In the genomic region with DNA sequence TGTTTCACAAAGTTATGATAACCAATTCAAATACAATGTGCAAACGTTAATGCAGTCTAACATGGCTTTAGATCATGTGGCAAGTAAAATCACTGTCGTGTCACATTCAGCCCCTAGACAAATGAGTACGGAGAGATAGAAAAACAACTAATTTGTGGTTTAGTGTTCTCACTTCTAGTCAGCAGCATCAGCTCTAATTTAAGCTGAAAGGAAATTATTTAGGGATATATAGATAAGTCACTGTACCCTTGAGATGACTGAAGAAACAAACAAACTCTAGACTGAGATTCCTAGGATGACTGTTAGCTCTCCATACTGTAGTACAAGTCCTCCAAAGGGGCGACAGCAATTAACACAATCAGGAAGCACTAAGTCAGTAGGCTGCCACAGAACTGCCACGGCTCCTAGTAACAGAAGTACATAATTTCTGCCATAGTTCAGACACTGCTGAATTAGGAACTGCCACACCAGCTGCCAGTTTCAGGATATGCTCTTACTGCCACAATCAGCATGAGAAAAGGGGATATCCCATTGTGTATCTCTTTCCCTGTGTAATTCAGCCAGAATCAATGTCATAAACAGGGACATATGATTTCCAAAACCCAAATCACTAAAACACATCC, we compare ENCODE assay signal across 1 cellular context.
TF ChIP-seq lines count a peak whose summit lies in the region.

No MANE protein-coding gene starts in this region.

TF ChIP-seq in GM23338, 12 proteins besides CTCF, POLR2A, EP300 and RAD21 (continued from another document):
- TF ChIP-seq ZNF114 (CRISPR knock-in tag; IDR thresholded peaks at IDR 0.05), result no peak
- no peak for TF ChIP-seq POLR2AphosphoS5 (IDR thresholded peaks at IDR 0.05; ENCODE audit: low read depth)
- no peak for TF ChIP-seq EZH2 (IDR thresholded peaks at IDR 0.05; ENCODE audit: low read depth, unreplicated experiment)
- TF ChIP-seq EZH2phosphoT487 (IDR thresholded peaks at IDR 0.05; ENCODE audit: unreplicated experiment), result no peak
- TF ChIP-seq, protein P1, sequence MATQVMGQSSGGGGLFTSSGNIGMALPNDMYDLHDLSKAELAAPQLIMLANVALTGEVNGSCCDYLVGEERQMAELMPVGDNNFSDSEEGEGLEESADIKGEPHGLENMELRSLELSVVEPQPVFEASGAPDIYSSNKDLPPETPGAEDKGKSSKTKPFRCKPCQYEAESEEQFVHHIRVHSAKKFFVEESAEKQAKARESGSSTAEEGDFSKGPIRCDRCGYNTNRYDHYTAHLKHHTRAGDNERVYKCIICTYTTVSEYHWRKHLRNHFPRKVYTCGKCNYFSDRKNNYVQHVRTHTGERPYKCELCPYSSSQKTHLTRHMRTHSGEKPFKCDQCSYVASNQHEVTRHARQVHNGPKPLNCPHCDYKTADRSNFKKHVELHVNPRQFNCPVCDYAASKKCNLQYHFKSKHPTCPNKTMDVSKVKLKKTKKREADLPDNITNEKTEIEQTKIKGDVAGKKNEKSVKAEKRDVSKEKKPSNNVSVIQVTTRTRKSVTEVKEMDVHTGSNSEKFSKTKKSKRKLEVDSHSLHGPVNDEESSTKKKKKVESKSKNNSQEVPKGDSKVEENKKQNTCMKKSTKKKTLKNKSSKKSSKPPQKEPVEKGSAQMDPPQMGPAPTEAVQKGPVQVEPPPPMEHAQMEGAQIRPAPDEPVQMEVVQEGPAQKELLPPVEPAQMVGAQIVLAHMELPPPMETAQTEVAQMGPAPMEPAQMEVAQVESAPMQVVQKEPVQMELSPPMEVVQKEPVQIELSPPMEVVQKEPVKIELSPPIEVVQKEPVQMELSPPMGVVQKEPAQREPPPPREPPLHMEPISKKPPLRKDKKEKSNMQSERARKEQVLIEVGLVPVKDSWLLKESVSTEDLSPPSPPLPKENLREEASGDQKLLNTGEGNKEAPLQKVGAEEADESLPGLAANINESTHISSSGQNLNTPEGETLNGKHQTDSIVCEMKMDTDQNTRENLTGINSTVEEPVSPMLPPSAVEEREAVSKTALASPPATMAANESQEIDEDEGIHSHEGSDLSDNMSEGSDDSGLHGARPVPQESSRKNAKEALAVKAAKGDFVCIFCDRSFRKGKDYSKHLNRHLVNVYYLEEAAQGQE (IDR thresholded peaks at IDR 0.05; ENCODE audit: unreplicated experiment), result no peak
- TF ChIP-seq, protein P2, sequence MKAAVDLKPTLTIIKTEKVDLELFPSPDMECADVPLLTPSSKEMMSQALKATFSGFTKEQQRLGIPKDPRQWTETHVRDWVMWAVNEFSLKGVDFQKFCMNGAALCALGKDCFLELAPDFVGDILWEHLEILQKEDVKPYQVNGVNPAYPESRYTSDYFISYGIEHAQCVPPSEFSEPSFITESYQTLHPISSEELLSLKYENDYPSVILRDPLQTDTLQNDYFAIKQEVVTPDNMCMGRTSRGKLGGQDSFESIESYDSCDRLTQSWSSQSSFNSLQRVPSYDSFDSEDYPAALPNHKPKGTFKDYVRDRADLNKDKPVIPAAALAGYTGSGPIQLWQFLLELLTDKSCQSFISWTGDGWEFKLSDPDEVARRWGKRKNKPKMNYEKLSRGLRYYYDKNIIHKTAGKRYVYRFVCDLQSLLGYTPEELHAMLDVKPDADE (IDR thresholded peaks at IDR 0.05), result no peak
- TF ChIP-seq, protein P3, sequence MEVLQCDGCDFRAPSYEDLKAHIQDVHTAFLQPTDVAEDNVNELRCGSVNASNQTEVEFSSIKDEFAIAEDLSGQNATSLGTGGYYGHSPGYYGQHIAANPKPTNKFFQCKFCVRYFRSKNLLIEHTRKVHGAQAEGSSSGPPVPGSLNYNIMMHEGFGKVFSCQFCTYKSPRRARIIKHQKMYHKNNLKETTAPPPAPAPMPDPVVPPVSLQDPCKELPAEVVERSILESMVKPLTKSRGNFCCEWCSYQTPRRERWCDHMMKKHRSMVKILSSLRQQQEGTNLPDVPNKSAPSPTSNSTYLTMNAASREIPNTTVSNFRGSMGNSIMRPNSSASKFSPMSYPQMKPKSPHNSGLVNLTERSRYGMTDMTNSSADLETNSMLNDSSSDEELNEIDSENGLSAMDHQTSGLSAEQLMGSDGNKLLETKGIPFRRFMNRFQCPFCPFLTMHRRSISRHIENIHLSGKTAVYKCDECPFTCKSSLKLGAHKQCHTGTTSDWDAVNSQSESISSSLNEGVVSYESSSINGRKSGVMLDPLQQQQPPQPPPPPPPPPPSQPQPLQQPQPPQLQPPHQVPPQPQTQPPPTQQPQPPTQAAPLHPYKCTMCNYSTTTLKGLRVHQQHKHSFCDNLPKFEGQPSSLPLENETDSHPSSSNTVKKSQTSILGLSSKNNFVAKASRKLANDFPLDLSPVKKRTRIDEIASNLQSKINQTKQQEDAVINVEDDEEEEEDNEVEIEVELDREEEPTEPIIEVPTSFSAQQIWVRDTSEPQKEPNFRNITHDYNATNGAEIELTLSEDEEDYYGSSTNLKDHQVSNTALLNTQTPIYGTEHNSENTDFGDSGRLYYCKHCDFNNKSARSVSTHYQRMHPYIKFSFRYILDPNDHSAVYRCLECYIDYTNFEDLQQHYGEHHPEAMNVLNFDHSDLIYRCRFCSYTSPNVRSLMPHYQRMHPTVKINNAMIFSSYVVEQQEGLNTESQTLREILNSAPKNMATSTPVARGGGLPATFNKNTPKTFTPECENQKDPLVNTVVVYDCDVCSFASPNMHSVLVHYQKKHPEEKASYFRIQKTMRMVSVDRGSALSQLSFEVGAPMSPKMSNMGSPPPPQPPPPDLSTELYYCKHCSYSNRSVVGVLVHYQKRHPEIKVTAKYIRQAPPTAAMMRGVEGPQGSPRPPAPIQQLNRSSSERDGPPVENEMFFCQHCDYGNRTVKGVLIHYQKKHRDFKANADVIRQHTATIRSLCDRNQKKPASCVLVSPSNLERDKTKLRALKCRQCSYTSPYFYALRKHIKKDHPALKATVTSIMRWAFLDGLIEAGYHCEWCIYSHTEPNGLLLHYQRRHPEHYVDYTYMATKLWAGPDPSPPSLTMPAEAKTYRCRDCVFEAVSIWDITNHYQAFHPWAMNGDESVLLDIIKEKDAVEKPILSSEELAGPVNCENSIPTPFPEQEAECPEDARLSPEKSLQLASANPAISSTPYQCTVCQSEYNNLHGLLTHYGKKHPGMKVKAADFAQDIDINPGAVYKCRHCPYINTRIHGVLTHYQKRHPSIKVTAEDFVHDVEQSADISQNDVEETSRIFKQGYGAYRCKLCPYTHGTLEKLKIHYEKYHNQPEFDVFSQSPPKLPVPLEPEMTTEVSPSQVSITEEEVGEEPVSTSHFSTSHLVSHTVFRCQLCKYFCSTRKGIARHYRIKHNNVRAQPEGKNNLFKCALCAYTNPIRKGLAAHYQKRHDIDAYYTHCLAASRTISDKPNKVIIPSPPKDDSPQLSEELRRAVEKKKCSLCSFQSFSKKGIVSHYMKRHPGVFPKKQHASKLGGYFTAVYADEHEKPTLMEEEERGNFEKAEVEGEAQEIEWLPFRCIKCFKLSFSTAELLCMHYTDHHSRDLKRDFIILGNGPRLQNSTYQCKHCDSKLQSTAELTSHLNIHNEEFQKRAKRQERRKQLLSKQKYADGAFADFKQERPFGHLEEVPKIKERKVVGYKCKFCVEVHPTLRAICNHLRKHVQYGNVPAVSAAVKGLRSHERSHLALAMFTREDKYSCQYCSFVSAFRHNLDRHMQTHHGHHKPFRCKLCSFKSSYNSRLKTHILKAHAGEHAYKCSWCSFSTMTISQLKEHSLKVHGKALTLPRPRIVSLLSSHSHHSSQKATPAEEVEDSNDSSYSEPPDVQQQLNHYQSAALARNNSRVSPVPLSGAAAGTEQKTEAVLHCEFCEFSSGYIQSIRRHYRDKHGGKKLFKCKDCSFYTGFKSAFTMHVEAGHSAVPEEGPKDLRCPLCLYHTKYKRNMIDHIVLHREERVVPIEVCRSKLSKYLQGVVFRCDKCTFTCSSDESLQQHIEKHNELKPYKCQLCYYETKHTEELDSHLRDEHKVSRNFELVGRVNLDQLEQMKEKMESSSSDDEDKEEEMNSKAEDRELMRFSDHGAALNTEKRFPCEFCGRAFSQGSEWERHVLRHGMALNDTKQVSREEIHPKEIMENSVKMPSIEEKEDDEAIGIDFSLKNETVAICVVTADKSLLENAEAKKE (CRISPR knock-in tag; IDR thresholded peaks at IDR 0.05), result no peak
- TF ChIP-seq CREB1 (CRISPR knock-in tag; IDR thresholded peaks at IDR 0.05; ENCODE audit: low read depth), result no peak
TF ChIP-seq in GM23338: peak in this region for 0.
